Comparison of ENCODE assay signal across 8 cellular contexts in genomic region chr7:954330-955238, GRCh38. TPM values are rescaled to one million over a fixed set of nuclear protein-coding genes. Genes with fewer than 3 reads are reported as not detected.
DNase-seq lines count a peak whose midpoint lies in the region; ATAC-seq, FAIRE-seq and TF ChIP-seq lines count a peak whose summit lies in the region.

Gene ADAP1 (minus strand): TSS chr7:954680. CDS start chr7:954477, 203 bp downstream.

- DNase-seq in GM12891 (ENCODE audit: insufficient read length, low spot score) = peak; percentile 75
- peak; percentile 8 for DNase-seq in SKM-1 (lab: John Stamatoyannopoulos, UW; ENCODE audit: unreplicated experiment)
- DNase-seq in OCI-M2 (lab: John Stamatoyannopoulos, UW; ENCODE audit: unreplicated experiment) = no peak

- FAIRE-seq in GM12891 (lab: Jason Lieb, UNC) = peak; percentile 82

- H3K27ac ChIP-seq in angular gyrus (ENCODE audit: low read depth, low read length) = peak within 1 kb of the TSS; percentile 82
- no peak within 1 kb of the TSS for H3K27ac ChIP-seq in iPS-20b (ENCODE audit: low read length)

- H3K9ac ChIP-seq in iPS-20b (ENCODE audit: low read depth, low read length) (no peak within 1 kb of the TSS), skeletal muscle satellite cell (ENCODE audit: low read depth, low read length) (peak within 1 kb of the TSS; percentile 35)

- H3K4me2 ChIP-seq in skeletal muscle satellite cell (ENCODE audit: low read length) = peak within 1 kb of the TSS; percentile 76

- no peak for TF ChIP-seq POLR2A in GM12891 (IDR thresholded peaks at IDR 0.05; ENCODE audit: low read depth, low read length)

- no peaks in the 10 kb centered on the region for H3K36me3 ChIP-seq in iPS-20b (ENCODE audit: insufficient read depth, low read depth, low read length)
- no peaks in the 10 kb centered on the region for H3K36me3 ChIP-seq in skeletal muscle satellite cell (ENCODE audit: insufficient read depth, low read length)

- H3K4me1 ChIP-seq in iPS-20b (ENCODE audit: insufficient read depth, low read length) (no peaks in the 10 kb centered on the region), skeletal muscle satellite cell (ENCODE audit: control insufficient read depth, insufficient read depth, low read length) (peaks cover 4% of the 10 kb centered on the region)

- peaks cover 35% of the 10 kb centered on the region for H3K27me3 ChIP-seq in iPS-20b (ENCODE audit: insufficient read depth, low read length)
- peaks cover 43% of the 10 kb centered on the region for H3K27me3 ChIP-seq in skeletal muscle satellite cell (ENCODE audit: control insufficient read depth, insufficient read depth, low read length)

- ATAC-seq in HG02852 (IDR thresholded peaks at IDR 0.05; ENCODE audit: unreplicated experiment) (peak; percentile 57), GM21447 (IDR thresholded peaks at IDR 0.05; ENCODE audit: unreplicated experiment) (no peak)

- H3K9me3 ChIP-seq in iPS-20b (ENCODE audit: insufficient read depth, low read depth, low read length) (no peaks in the 10 kb centered on the region), skeletal muscle satellite cell (replicated peaks; ENCODE audit: low read length) (no peaks in the 10 kb centered on the region)

- H3K4me3 ChIP-seq in iPS-20b (ENCODE audit: low read length) = peak within 1 kb of the TSS; percentile 53; the same call in 1 of the 2 replicates
- H3K4me3 ChIP-seq in skeletal muscle satellite cell (ENCODE audit: low read length) = peak within 1 kb of the TSS; percentile 64

TF ChIP-seq in GM12891, 5 proteins besides CTCF, POLR2A, EP300 and RAD21:
- no peak for TF ChIP-seq POLR2AphosphoS5 (IDR thresholded peaks at IDR 0.05; ENCODE audit: low read depth, low read length)
- no peak for TF ChIP-seq POU2F2 (IDR thresholded peaks at IDR 0.05; ENCODE audit: low read depth, low read length)
- no peak for TF ChIP-seq SPI1 (IDR thresholded peaks at IDR 0.05; ENCODE audit: low read depth, low read length)
- no peak for TF ChIP-seq TAF1 (IDR thresholded peaks at IDR 0.05; ENCODE audit: low read depth, low read length)
- TF ChIP-seq PAX5 (IDR thresholded peaks at IDR 0.05; ENCODE audit: insufficient read depth, low read length, severe bottlenecking) = no peak
TF ChIP-seq in GM12891: peak in this region for 0.

RNA-seq across cellular contexts. Expression of gene ADAP1, which starts in this region (rescaled TPM):
- polyA plus RNA-seq in GM12891 (2012; ENCODE audit: low read depth, missing spikeins) = 8.1 TPM
- 1.0 and 1.7 TPM in 2 replicates for total RNA-seq in skeletal muscle satellite cell (2012; rRNA removed)
